ENCODE assay signal across 20 cellular contexts in the genomic region with DNA sequence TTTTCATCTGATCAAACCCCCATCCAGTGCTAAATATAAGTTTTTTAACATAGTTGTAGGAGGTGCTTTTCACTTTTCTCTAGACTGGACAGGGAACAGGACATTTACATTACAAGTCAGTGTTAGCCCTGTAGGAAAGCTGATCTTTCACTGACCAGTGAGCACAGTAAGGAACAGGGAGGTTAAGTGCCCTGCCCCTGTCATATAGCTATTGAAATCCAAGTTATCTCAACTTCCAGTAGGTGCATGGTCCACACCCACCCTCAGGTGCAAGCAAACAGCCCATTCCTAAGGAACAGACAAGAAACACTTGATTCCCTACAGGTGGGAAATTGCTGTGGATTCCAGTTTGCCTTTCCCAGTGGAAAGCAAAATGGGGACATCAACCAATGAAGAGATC.
"Had no signal": no experiment of that assay in that cellular context is flagged by ENCODE, and none has a peak within 500 bp of the region (broad histone marks: within the 10 kb centered on the region; RNA-seq: fewer than 3 reads in every experiment).

No MANE protein-coding gene starts in this region.

- DNase-seq: cortex of kidney; dorsolateral prefrontal cortex; effector CD4-positive, alpha-beta T cell; foreskin fibroblast; gastrocnemius medialis; head of caudate nucleus; naive B cell; stimulated activated CD4-positive, alpha-beta T cell treated with anti-CD3 and anti-CD28 coated beads, Interleukin-12 subunit alpha, Interleukin-12 subunit beta, amount 100 ng/mL, for 4 hours; stimulated activated CD4-positive, alpha-beta T cell treated with anti-CD3 and anti-CD28 coated beads, Interleukin-1b, Interleukin-23, amount 100 ng/mL, for 48 hours; stimulated activated CD4-positive, alpha-beta T cell treated with anti-CD3 and anti-CD28 coated beads, Interleukin-4, amount 100 ng/mL, for 24 hours; stimulated activated naive CD8-positive, alpha-beta T cell treated with anti-CD3 and anti-CD28 coated beads, Interleukin-15, Interleukin-2, amounts not matched to agents 100 U/mL and 50 U/mL, for 24 hours had no signal

- ATAC-seq: gastrocnemius medialis; sciatic nerve; stimulated activated naive CD8-positive, alpha-beta T cell treated with anti-CD3 and anti-CD28 coated beads, Interleukin-15, Interleukin-2, amounts not matched to agents 100 U/mL and 50 U/mL, for 24 hours had no signal

- H3K27me3 ChIP-seq: dorsolateral prefrontal cortex, gastrocnemius medialis, right atrium auricular region, tibial nerve, vagina had no signal

- FAIRE-seq: keratinocyte had no signal

- H3K4me3 ChIP-seq: dorsolateral prefrontal cortex, gastrocnemius medialis, lung, prostate gland, right atrium auricular region, smooth muscle cell, thoracic aorta, tibial nerve, vagina had no signal

- H3K27ac ChIP-seq: dorsolateral prefrontal cortex, gastrocnemius medialis, prostate gland, right atrium auricular region, thoracic aorta, tibial nerve, vagina had no signal

- H3K4me1 ChIP-seq: gastrocnemius medialis, prostate gland, right atrium auricular region, tibial nerve, vagina had no signal

- H3K36me3 ChIP-seq: gastrocnemius medialis, prostate gland, right atrium auricular region, thoracic aorta, vagina had no signal

- H3K9me3 ChIP-seq: gastrocnemius medialis, prostate gland, right atrium auricular region, thoracic aorta, tibial nerve, vagina had no signal
